Comparison of ENCODE assay signal across 17 cellular contexts in genomic region chr10:5552376-5553321, GRCh38. TPM values are rescaled to one million over a fixed set of nuclear protein-coding genes. Genes with fewer than 3 reads are reported as not detected.
DNase-seq lines count a peak whose midpoint lies in the region; FAIRE-seq and TF ChIP-seq lines count a peak whose summit lies in the region.
"Had no signal": no experiment of that assay in that cellular context is flagged by ENCODE, and none has a peak within 500 bp of the region (broad histone marks: within the 10 kb centered on the region; RNA-seq: fewer than 3 reads in every experiment).

No MANE protein-coding gene starts in this region.

- POLR2A ChIA-PET in activated CD4-positive, alpha-beta memory T cell treated with anti-CD3 and anti-CD28 coated beads, Interleukin-2, amount 10 ng/mL, durations not matched to agents 7 days and 5 days (lab: Charles Lee) = interaction anchor here (0.7 to 1.3 kb wide), 2 partner anchors 10 to 12 kb away, joined by 3 read pairs; no protein-coding TSS in a partner anchor

- 88% methylated on average over 23 of the region's 23 CpGs for WGBS in suprapubic skin

- H3K27ac ChIP-seq in kidney (ENCODE audit: low read depth in 2 of 2, low read length in 2 of 2) = peak overlapping the region in 1 of 2 donors; percentile 25
- peak overlapping the region; percentile 81 for H3K27ac ChIP-seq in suprapubic skin
- H3K27ac ChIP-seq: adrenal gland, SK-N-MC had no signal

- H3K27ac Mint-ChIP-seq in activated naive CD4-positive, alpha-beta T cell treated with anti-CD3 and anti-CD28 coated beads, Interleukin-2, amount 10 ng/mL, durations not matched to agents 7 days and 5 days = peak overlapping the region; percentile 63
- peak overlapping the region; percentile 73 for H3K27ac Mint-ChIP-seq in activated T-helper 1 cell treated with anti-CD3 and anti-CD28 coated beads, Interleukin-12 subunit alpha, Interleukin-12 subunit beta, Interleukin-2, Interleukin-4 antibody, amounts not matched to agents 30 ng/mL and 10 ng/mL and 1 ng/mL, durations not matched to agents 14 hours and 24 hours and 36 hours
- H3K27ac Mint-ChIP-seq in activated CD4-positive, alpha-beta memory T cell treated with anti-CD3 and anti-CD28 coated beads, Interleukin-2, amount 10 ng/mL, durations not matched to agents 7 days and 5 days = no peak overlapping the region

- H3K4me1 ChIP-seq in kidney (ENCODE audit: control insufficient read depth in 1 of 2, insufficient read depth in 1 of 2, low read depth in 1 of 2, low read length in 2 of 2) (peaks cover 19 to 40% of the 10 kb centered on the region in 2 donors), suprapubic skin (peaks cover 74% of the 10 kb centered on the region)
- H3K4me1 ChIP-seq: adrenal gland, HAP-1 had no signal

- FAIRE-seq in kidney (lab: Jason Lieb, UNC) (no peak), GM19239 (lab: Jason Lieb, UNC) (no peak)
- FAIRE-seq: islet of Langerhans had no signal

- no peaks in the 10 kb centered on the region for H3K9me3 ChIP-seq in kidney (ENCODE audit: control insufficient read depth in 1 of 2, low read length in 2 of 2)
- H3K9me3 ChIP-seq in suprapubic skin = no peaks in the 10 kb centered on the region
- H3K9me3 ChIP-seq: adrenal gland, HAP-1 had no signal

- H3K4me3 ChIP-seq in kidney (ENCODE audit: low read length in 2 of 2) (no peak overlapping the region), suprapubic skin (no peak overlapping the region)
- H3K4me3 ChIP-seq: adrenal gland, GM12878, HAP-1, SK-N-MC had no signal

- TF ChIP-seq EP300 in suprapubic skin (IDR thresholded peaks at IDR 0.05) = no peak

- H3K9ac ChIP-seq in kidney (ENCODE audit: low read length in 2 of 2) = no peak overlapping the region

- H3K9me3 Mint-ChIP-seq in activated naive CD4-positive, alpha-beta T cell treated with anti-CD3 and anti-CD28 coated beads, Interleukin-2, amount 10 ng/mL, durations not matched to agents 7 days and 5 days = no peaks in the 10 kb centered on the region
- H3K9me3 Mint-ChIP-seq in activated T-helper 1 cell treated with anti-CD3 and anti-CD28 coated beads, Interleukin-12 subunit alpha, Interleukin-12 subunit beta, Interleukin-2, Interleukin-4 antibody, amounts not matched to agents 30 ng/mL and 10 ng/mL and 1 ng/mL, durations not matched to agents 14 hours and 24 hours and 36 hours = no peaks in the 10 kb centered on the region
- H3K9me3 Mint-ChIP-seq in activated CD4-positive, alpha-beta memory T cell treated with anti-CD3 and anti-CD28 coated beads, Interleukin-2, amount 10 ng/mL, durations not matched to agents 7 days and 5 days = no peaks in the 10 kb centered on the region
- H3K9me3 Mint-ChIP-seq: neural crest cell had no signal

- H3K36me3 Mint-ChIP-seq in activated naive CD4-positive, alpha-beta T cell treated with anti-CD3 and anti-CD28 coated beads, Interleukin-2, amount 10 ng/mL, durations not matched to agents 7 days and 5 days = no peaks in the 10 kb centered on the region
- no peaks in the 10 kb centered on the region for H3K36me3 Mint-ChIP-seq in activated T-helper 1 cell treated with anti-CD3 and anti-CD28 coated beads, Interleukin-12 subunit alpha, Interleukin-12 subunit beta, Interleukin-2, Interleukin-4 antibody, amounts not matched to agents 30 ng/mL and 10 ng/mL and 1 ng/mL, durations not matched to agents 14 hours and 24 hours and 36 hours (ENCODE audit: low read depth)
- no peaks in the 10 kb centered on the region for H3K36me3 Mint-ChIP-seq in activated CD4-positive, alpha-beta memory T cell treated with anti-CD3 and anti-CD28 coated beads, Interleukin-2, amount 10 ng/mL, durations not matched to agents 7 days and 5 days (ENCODE audit: low read depth)

- H3K27me3 ChIP-seq in suprapubic skin = no peaks in the 10 kb centered on the region
- H3K27me3 ChIP-seq: adrenal gland had no signal

- H3K4me1 Mint-ChIP-seq in activated naive CD4-positive, alpha-beta T cell treated with anti-CD3 and anti-CD28 coated beads, Interleukin-2, amount 10 ng/mL, durations not matched to agents 7 days and 5 days = peaks cover 29% of the 10 kb centered on the region
- H3K4me1 Mint-ChIP-seq in activated T-helper 1 cell treated with anti-CD3 and anti-CD28 coated beads, Interleukin-12 subunit alpha, Interleukin-12 subunit beta, Interleukin-2, Interleukin-4 antibody, amounts not matched to agents 30 ng/mL and 10 ng/mL and 1 ng/mL, durations not matched to agents 14 hours and 24 hours and 36 hours (ENCODE audit: low read depth) = peaks cover 28% of the 10 kb centered on the region
- H3K4me1 Mint-ChIP-seq in activated CD4-positive, alpha-beta memory T cell treated with anti-CD3 and anti-CD28 coated beads, Interleukin-2, amount 10 ng/mL, durations not matched to agents 7 days and 5 days = peaks cover 30% of the 10 kb centered on the region

- TF ChIP-seq POLR2A in suprapubic skin (IDR thresholded peaks at IDR 0.05) = no peak

- H3K4me3 Mint-ChIP-seq in activated naive CD4-positive, alpha-beta T cell treated with anti-CD3 and anti-CD28 coated beads, Interleukin-2, amount 10 ng/mL, durations not matched to agents 7 days and 5 days = no peak overlapping the region
- H3K4me3 Mint-ChIP-seq in activated T-helper 1 cell treated with anti-CD3 and anti-CD28 coated beads, Interleukin-12 subunit alpha, Interleukin-12 subunit beta, Interleukin-2, Interleukin-4 antibody, amounts not matched to agents 30 ng/mL and 10 ng/mL and 1 ng/mL, durations not matched to agents 14 hours and 24 hours and 36 hours = peak overlapping the region; percentile 19
- H3K4me3 Mint-ChIP-seq in activated CD4-positive, alpha-beta memory T cell treated with anti-CD3 and anti-CD28 coated beads, Interleukin-2, amount 10 ng/mL, durations not matched to agents 7 days and 5 days = no peak overlapping the region
- H3K4me3 Mint-ChIP-seq: neural crest cell had no signal

- peaks cover 33% of the 10 kb centered on the region for H3K27me3 Mint-ChIP-seq in activated naive CD4-positive, alpha-beta T cell treated with anti-CD3 and anti-CD28 coated beads, Interleukin-2, amount 10 ng/mL, durations not matched to agents 7 days and 5 days
- H3K27me3 Mint-ChIP-seq in activated T-helper 1 cell treated with anti-CD3 and anti-CD28 coated beads, Interleukin-12 subunit alpha, Interleukin-12 subunit beta, Interleukin-2, Interleukin-4 antibody, amounts not matched to agents 30 ng/mL and 10 ng/mL and 1 ng/mL, durations not matched to agents 14 hours and 24 hours and 36 hours (ENCODE audit: insufficient read depth) = peaks cover 6% of the 10 kb centered on the region
- peaks cover 7% of the 10 kb centered on the region for H3K27me3 Mint-ChIP-seq in activated CD4-positive, alpha-beta memory T cell treated with anti-CD3 and anti-CD28 coated beads, Interleukin-2, amount 10 ng/mL, durations not matched to agents 7 days and 5 days

- CTCF ChIA-PET in activated naive CD4-positive, alpha-beta T cell treated with anti-CD3 and anti-CD28 coated beads, Interleukin-2, amount 10 ng/mL, durations not matched to agents 7 days and 5 days (lab: Charles Lee) = interaction anchor here (1.5 to 3.6 kb wide), 2 partner anchors 37 to 70 kb away, joined by 4 to 13 read pairs; no protein-coding TSS in a partner anchor
- CTCF ChIA-PET in activated CD4-positive, alpha-beta memory T cell treated with anti-CD3 and anti-CD28 coated beads, Interleukin-2, amount 10 ng/mL, durations not matched to agents 7 days and 5 days (lab: Charles Lee) = interaction anchor here (0.7 to 2.0 kb wide), 2 partner anchors 70 to 112 kb away, joined by 3 to 9 read pairs; no protein-coding TSS in a partner anchor

- no peaks in the 10 kb centered on the region for H3K36me3 ChIP-seq in kidney (ENCODE audit: control insufficient read depth in 1 of 2, insufficient read depth in 2 of 2, low read length in 2 of 2)
- H3K36me3 ChIP-seq in suprapubic skin = no peaks in the 10 kb centered on the region
- H3K36me3 ChIP-seq: adrenal gland, HAP-1 had no signal

- DNase-seq in activated naive CD4-positive, alpha-beta T cell treated with anti-CD3 and anti-CD28 coated beads, Interleukin-2, amount 10 ng/mL, durations not matched to agents 7 days and 5 days = no peak
- DNase-seq in activated naive CD4-positive, alpha-beta T cell (lab: John Stamatoyannopoulos, UW) = no peak
- DNase-seq in activated T-helper 1 cell treated with anti-CD3 and anti-CD28 coated beads, Interleukin-12 subunit alpha, Interleukin-12 subunit beta, Interleukin-2, Interleukin-4 antibody, amounts not matched to agents 30 ng/mL and 10 ng/mL and 1 ng/mL, durations not matched to agents 14 hours and 24 hours and 36 hours (ENCODE audit: low spot score) = no peak
- peak; percentile 49 for DNase-seq in kidney
- peak; percentile 50 to 56 for DNase-seq in suprapubic skin (ENCODE audit: low spot score in 2 of 2)
- DNase-seq in activated CD4-positive, alpha-beta memory T cell treated with anti-CD3 and anti-CD28 coated beads, Interleukin-2, amount 10 ng/mL, durations not matched to agents 7 days and 5 days = no peak
- DNase-seq in GM19239 (ENCODE audit: insufficient read length, low spot score) = no peak
- DNase-seq in NCI-H345 treated with DMSO at 0.1 percent for 48 hours (lab: John Stamatoyannopoulos, UW; ENCODE audit: unreplicated experiment) = no peak
- DNase-seq: adrenal gland, foreskin fibroblast, NCI-H748 treated with DMSO at 0.1 percent for 48 hours had no signal

- TF ChIP-seq CTCF in kidney (IDR thresholded peaks at IDR 0.05; ENCODE audit: borderline replicate concordance, extremely low read depth, insufficient read depth) (no peak), suprapubic skin (IDR thresholded peaks at IDR 0.05) (no peak)

- intact Hi-C loops in activated T-helper 1 cell treated with anti-CD3 and anti-CD28 coated beads, Interleukin-12 subunit alpha, Interleukin-12 subunit beta, Interleukin-2, Interleukin-4 antibody, amounts not matched to agents 30 ng/mL and 10 ng/mL and 1 ng/mL, durations not matched to agents 14 hours and 24 hours and 36 hours (cut with micrococcal nuclease) = loop anchor here (1.0 to 5.0 kb wide), 4 partner anchors 75 to 255 kb away; no protein-coding TSS in a partner anchor
- intact Hi-C loops in kidney (cut with DNase I) = no loop called here

RNA-seq across cellular contexts. Expression of gene CALML3, which starts 27.9 kb away (rescaled TPM):
- not detected in 2 replicates for total RNA-seq in activated T-helper 1 cell treated with anti-CD3 and anti-CD28 coated beads, Interleukin-12 subunit alpha, Interleukin-12 subunit beta, Interleukin-2, Interleukin-4 antibody, amounts not matched to agents 30 ng/mL and 10 ng/mL and 1 ng/mL, durations not matched to agents 14 hours and 24 hours and 36 hours
- total RNA-seq in kidney (not detected), suprapubic skin (100 to 1,000 TPM in 2 of 4 donors, 10 to 100 TPM in 2; 27.4 to 296 (median 105) TPM)
- 15.9 TPM for polyA plus RNA-seq in kidney (ENCODE audit: insufficient read depth, low read depth, low replicate concordance)
- not detected for total RNA-seq in activated CD4-positive, alpha-beta memory T cell treated with anti-CD3 and anti-CD28 coated beads, Interleukin-2, amount 10 ng/mL, durations not matched to agents 7 days and 5 days
- total RNA-seq: adrenal gland, dermis blood vessel endothelial cell, GM12878, neural crest cell had no signal
- polyA plus RNA-seq: GM12878 had no signal

RNA-seq across cellular contexts. Expression of gene CALML5, which starts 53.3 kb away (rescaled TPM):
- total RNA-seq in activated T-helper 1 cell treated with anti-CD3 and anti-CD28 coated beads, Interleukin-12 subunit alpha, Interleukin-12 subunit beta, Interleukin-2, Interleukin-4 antibody, amounts not matched to agents 30 ng/mL and 10 ng/mL and 1 ng/mL, durations not matched to agents 14 hours and 24 hours and 36 hours = not detected in 2 replicates
- total RNA-seq in kidney = not detected
- not detected for polyA plus RNA-seq in kidney (ENCODE audit: insufficient read depth, low read depth, low replicate concordance)
- total RNA-seq in suprapubic skin = 1,000 to 10,000 TPM in 3 of 4 donors, 100 to 1,000 TPM in 1; 429 to 3,135 (median 2,230) TPM
- not detected for total RNA-seq in activated CD4-positive, alpha-beta memory T cell treated with anti-CD3 and anti-CD28 coated beads, Interleukin-2, amount 10 ng/mL, durations not matched to agents 7 days and 5 days
- total RNA-seq: adrenal gland, dermis blood vessel endothelial cell, GM12878, neural crest cell had no signal
- polyA plus RNA-seq: adrenal gland, GM12878 had no signal

Comparison
In these comparisons a context has a peak if more than half of its experiments do, and no peak if none do; other contexts are left out.
1. DNase-seq: peak in kidney (single experiment) and suprapubic skin (2 of 2); none in activated naive CD4-positive, alpha-beta T cell treated with anti-CD3 and anti-CD28 coated beads, Interleukin-2, amount 10 ng/mL, durations not matched to agents 7 days and 5 days (single experiment), activated naive CD4-positive, alpha-beta T cell (0 of 4), activated T-helper 1 cell treated with anti-CD3 and anti-CD28 coated beads, Interleukin-12 subunit alpha, Interleukin-12 subunit beta, Interleukin-2, Interleukin-4 antibody, amounts not matched to agents 30 ng/mL and 10 ng/mL and 1 ng/mL, durations not matched to agents 14 hours and 24 hours and 36 hours (single experiment), activated CD4-positive, alpha-beta memory T cell treated with anti-CD3 and anti-CD28 coated beads, Interleukin-2, amount 10 ng/mL, durations not matched to agents 7 days and 5 days (single experiment), GM19239 (single experiment) and NCI-H345 treated with DMSO at 0.1 percent for 48 hours (single experiment).
2. RNA of gene CALML3, which starts 27.9 kb away (total RNA-seq): 27.4 to 296 TPM in suprapubic skin; not detected in activated T-helper 1 cell treated with anti-CD3 and anti-CD28 coated beads, Interleukin-12 subunit alpha, Interleukin-12 subunit beta, Interleukin-2, Interleukin-4 antibody, amounts not matched to agents 30 ng/mL and 10 ng/mL and 1 ng/mL, durations not matched to agents 14 hours and 24 hours and 36 hours, not detected in kidney (single experiment) and not detected in activated CD4-positive, alpha-beta memory T cell treated with anti-CD3 and anti-CD28 coated beads, Interleukin-2, amount 10 ng/mL, durations not matched to agents 7 days and 5 days; every median in the first group is over 10 times any median in the second.
3. RNA of gene CALML5, which starts 53.3 kb away (total RNA-seq): 429 to 3,135 TPM in suprapubic skin; not detected in activated T-helper 1 cell treated with anti-CD3 and anti-CD28 coated beads, Interleukin-12 subunit alpha, Interleukin-12 subunit beta, Interleukin-2, Interleukin-4 antibody, amounts not matched to agents 30 ng/mL and 10 ng/mL and 1 ng/mL, durations not matched to agents 14 hours and 24 hours and 36 hours, not detected in kidney (single experiment) and not detected in activated CD4-positive, alpha-beta memory T cell treated with anti-CD3 and anti-CD28 coated beads, Interleukin-2, amount 10 ng/mL, durations not matched to agents 7 days and 5 days; every median in the first group is over 100 times any median in the second.